In the genomic region with DNA sequence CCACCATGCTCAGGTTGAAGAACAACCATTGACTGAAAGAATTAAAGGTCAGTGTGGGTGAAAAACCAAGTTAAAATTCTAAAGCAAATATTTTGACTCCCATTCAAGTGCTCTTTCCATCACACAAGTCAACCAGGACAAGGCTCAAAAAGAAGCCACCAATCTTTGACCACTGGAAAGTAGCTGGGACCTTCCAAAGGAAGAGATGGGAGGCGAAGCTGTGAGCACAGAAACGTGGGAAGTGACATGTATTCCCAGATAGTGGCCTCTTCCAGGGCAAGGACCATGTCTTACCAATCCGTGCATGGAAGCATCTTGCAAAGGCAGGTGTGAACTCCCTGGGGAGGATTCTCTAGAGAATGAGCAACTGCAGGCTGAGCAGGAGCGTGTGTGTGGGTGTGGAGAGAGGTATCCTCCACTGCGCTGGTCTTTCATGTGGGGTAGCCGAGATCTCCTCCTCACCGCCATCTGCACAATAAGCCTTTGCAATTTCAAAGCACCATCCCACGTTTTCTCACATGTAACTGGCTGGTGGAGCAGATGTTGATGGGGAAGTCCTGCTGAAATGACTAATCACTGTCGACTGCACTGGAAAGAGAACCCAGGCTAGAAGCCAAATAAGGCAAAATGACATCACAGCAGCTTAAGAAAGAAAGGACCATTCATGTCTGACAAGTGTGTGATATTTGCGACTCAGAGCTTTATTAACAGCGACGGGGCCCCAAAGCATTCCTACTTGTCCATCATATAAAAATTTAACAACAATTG, we compare ENCODE assay signal across 9 cellular contexts.
DNase-seq lines count a peak whose midpoint lies in the region; ATAC-seq, FAIRE-seq and TF ChIP-seq lines count a peak whose summit lies in the region.
"Had no signal": no experiment of that assay in that cellular context is flagged by ENCODE, and none has a peak within 500 bp of the region (broad histone marks: within the 10 kb centered on the region; RNA-seq: fewer than 3 reads in every experiment).

No MANE protein-coding gene starts in this region.

- H3K4me1 ChIP-seq in HEK293 (ENCODE audit: control insufficient read depth, insufficient read depth, low read length) (no peaks in the 10 kb centered on the region), skeletal muscle tissue (ENCODE audit: control insufficient read depth in 3 of 3, insufficient read depth in 3 of 3, low read length in 3 of 3) (peaks cover 46 to 57% (median 56%) of the 10 kb centered on the region in 3 donors)

- H3K36me3 ChIP-seq in HEK293 (ENCODE audit: control insufficient read depth in 2 of 2, insufficient read depth in 1 of 2, low read length in 2 of 2) (no peaks in the 10 kb centered on the region), skeletal muscle tissue (ENCODE audit: control insufficient read depth in 3 of 3, insufficient read depth in 3 of 3, low read length in 3 of 3) (no peaks in the 10 kb centered on the region), WERI-Rb-1 (no peaks in the 10 kb centered on the region)

- no peaks in the 10 kb centered on the region for H3K9me3 Mint-ChIP-seq in activated naive CD4-positive, alpha-beta T cell treated with anti-CD3 and anti-CD28 coated beads for 36 hours

- peak; percentile 88 for DNase-seq in NB4 (ENCODE audit: low read depth)
- peak; percentile 91 for DNase-seq in activated naive CD4-positive, alpha-beta T cell treated with anti-CD3 and anti-CD28 coated beads for 36 hours
- no peak for DNase-seq in urothelium cell line (ENCODE audit: low spot score)
- DNase-seq in WERI-Rb-1, result no peak
- DNase-seq in Right ventricle myocardium inferior (ENCODE audit: missing footprints), result no peak

- ATAC-seq in GM18517 (IDR thresholded peaks at IDR 0.05; ENCODE audit: unreplicated experiment) (peak; percentile 89), Right ventricle myocardium inferior (no peak)

- no peak overlapping the region for H3K4me3 Mint-ChIP-seq in activated naive CD4-positive, alpha-beta T cell treated with anti-CD3 and anti-CD28 coated beads for 36 hours

- POLR2A ChIA-PET in HEK293 (lab: Yijun Ruan, JAX), result no interaction called here

- H3K9me3 ChIP-seq in HEK293 (ENCODE audit: control insufficient read depth, insufficient read depth, low read depth, low read length) (no peaks in the 10 kb centered on the region), skeletal muscle tissue (ENCODE audit: control insufficient read depth in 3 of 3, low read length in 3 of 3) (peaks cover 0 to 2% (median 0%) of the 10 kb centered on the region in 3 donors), WERI-Rb-1 (ENCODE audit: severe bottlenecking) (peaks cover 6% of the 10 kb centered on the region)

- FAIRE-seq in urothelium cell line (lab: Jason Lieb, UNC), result no peak

- H3K4me3 ChIP-seq in HEK293 (ENCODE audit: low read depth, low read length) (no peak overlapping the region), NB4 (ENCODE audit: low read depth, low read length) (no peak overlapping the region), skeletal muscle tissue (ENCODE audit: low read length in 3 of 3) (peak overlapping the region in 1 of 3 donors; percentile 23), WERI-Rb-1 (ENCODE audit: low read depth, low read length) (no peak overlapping the region)
- H3K4me3 ChIP-seq: lung had no signal

- peaks cover 30% of the 10 kb centered on the region for H3K4me1 Mint-ChIP-seq in activated naive CD4-positive, alpha-beta T cell treated with anti-CD3 and anti-CD28 coated beads for 36 hours (ENCODE audit: low read depth)

- H3K36me3 Mint-ChIP-seq in activated naive CD4-positive, alpha-beta T cell treated with anti-CD3 and anti-CD28 coated beads for 36 hours (ENCODE audit: low read depth), result no peaks in the 10 kb centered on the region

- H3K27me3 Mint-ChIP-seq in activated naive CD4-positive, alpha-beta T cell treated with anti-CD3 and anti-CD28 coated beads for 36 hours (ENCODE audit: low read depth), result peaks cover 20% of the 10 kb centered on the region

- no peak overlapping the region for H3K27ac ChIP-seq in HEK293 (ENCODE audit: extremely low read depth, low read depth, low read length)
- peak overlapping the region; percentile 39 for H3K27ac ChIP-seq in skeletal muscle tissue (ENCODE audit: low read depth, low read length)
- no peak overlapping the region for H3K27ac ChIP-seq in WERI-Rb-1

- H3K27ac Mint-ChIP-seq in activated naive CD4-positive, alpha-beta T cell treated with anti-CD3 and anti-CD28 coated beads for 36 hours, result no peak overlapping the region

- TF ChIP-seq POLR2A in NB4 (IDR thresholded peaks at IDR 0.05; ENCODE audit: extremely low read depth, insufficient read length), result no peak

- intact Hi-C loops in activated naive CD4-positive, alpha-beta T cell treated with anti-CD3 and anti-CD28 coated beads for 36 hours (cut with micrococcal nuclease), result loop anchor here (1.0 to 5.0 kb wide), 14 partner anchors 62 to 472 kb away; a partner anchor contains a TSS
- intact Hi-C loops in Right ventricle myocardium inferior (cut with DNase I), result loop anchor here (5.0 kb wide), 1 partner anchor 191 kb away; no protein-coding TSS in a partner anchor

- no peaks in the 10 kb centered on the region for H3K27me3 ChIP-seq in skeletal muscle tissue (ENCODE audit: control insufficient read depth in 3 of 3, insufficient read depth in 3 of 3, low read length in 3 of 3)
- no peaks in the 10 kb centered on the region for H3K27me3 ChIP-seq in WERI-Rb-1 (ENCODE audit: insufficient read depth, low read depth, severe bottlenecking)

- no peak overlapping the region for H3K9ac ChIP-seq in skeletal muscle tissue (ENCODE audit: low read depth in 1 of 3, low read length in 3 of 3)

- TF ChIP-seq CTCF in HEK293 (tag by site-specific recombination; IDR thresholded peaks at IDR 0.05), result no peak
- no peak for TF ChIP-seq CTCF in NB4 (IDR thresholded peaks at IDR 0.05; ENCODE audit: low read depth, low read length)
- TF ChIP-seq CTCF in WERI-Rb-1 (IDR thresholded peaks at IDR 0.05; ENCODE audit: low read depth, low read length), result no peak

- CTCF ChIA-PET in HEK293 (lab: Yijun Ruan, JAX), result interaction anchor here (0.6 kb wide), 1 partner anchor 136 kb away, joined by 3 read pairs; no protein-coding TSS in a partner anchor
- CTCF ChIA-PET in activated naive CD4-positive, alpha-beta T cell treated with anti-CD3 and anti-CD28 coated beads for 36 hours (lab: Charles Lee), result interaction anchor here (0.6 kb wide), 1 partner anchor 623 kb away, joined by 4 read pairs; a partner anchor contains a TSS

TF ChIP-seq in HEK293, 187 proteins besides CTCF, POLR2A, EP300 and RAD21:
- TF ChIP-seq ZNF629 (tag by site-specific recombination; IDR thresholded peaks at IDR 0.05) (peak; percentile 18; the same call in 1 of the 2 replicates), ZNF366 (tag by site-specific recombination; conservative IDR thresholded peaks at IDR 0.05) (no peak)

Comparison
In these comparisons a context has a peak if more than half of its experiments do, and no peak if none do; other contexts are left out.
1. DNase-seq: peak in NB4 (single experiment) and activated naive CD4-positive, alpha-beta T cell treated with anti-CD3 and anti-CD28 coated beads for 36 hours (single experiment); none in urothelium cell line (single experiment), WERI-Rb-1 (single experiment) and Right ventricle myocardium inferior (single experiment).